In the genomic region with DNA sequence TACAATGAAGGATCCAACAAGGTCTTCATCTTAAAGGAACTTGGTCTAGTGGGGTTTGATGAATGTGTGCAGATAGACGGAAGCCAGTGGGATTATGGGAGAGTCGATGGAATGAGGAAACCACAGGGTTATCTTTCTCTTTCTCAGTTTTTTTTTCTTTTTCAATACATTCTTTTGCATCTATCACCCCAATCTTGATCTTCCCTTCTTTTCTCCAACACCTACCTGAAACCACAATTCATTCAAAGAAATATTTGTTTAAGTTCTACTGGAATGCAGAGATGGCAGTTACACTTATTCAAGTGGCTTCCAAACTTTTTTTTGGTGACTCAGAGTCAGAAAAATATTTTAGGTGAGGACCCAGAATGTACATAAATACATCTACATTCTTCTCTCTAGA, we compare ENCODE assay signal across 20 cellular contexts. TPM values are rescaled to one million over a fixed set of nuclear protein-coding genes. Genes with fewer than 3 reads are reported as not detected.
A peak's percentile ranks its signal among the peaks of the same experiment; 100 is the strongest.
DNase-seq lines count a peak whose midpoint lies in the region; ATAC-seq, FAIRE-seq and TF ChIP-seq lines count a peak whose summit lies in the region.
"Had no signal": no experiment of that assay in that cellular context is flagged by ENCODE, and none has a peak within 500 bp of the region (broad histone marks: within the 10 kb centered on the region; RNA-seq: fewer than 3 reads in every experiment).

No MANE protein-coding gene starts in this region.

- ATAC-seq in IMR-90 (ENCODE audit: low read depth) (no peak), GM18517 (IDR thresholded peaks at IDR 0.05; ENCODE audit: unreplicated experiment) (no peak), left cardiac atrium (no peak)

- H3K18ac ChIP-seq in IMR-90 (ENCODE audit: low read depth, low read length), result peak overlapping the region; percentile 72; the same call in 1 of the 2 replicates

- H3K27ac ChIP-seq in BLaER1 (0 out of 2 replicates have a peak overlapping the region, but pooled peaks have one; percentile 4), IMR-90 (ENCODE audit: insufficient read depth, low read length) (no peak overlapping the region), astrocyte (ENCODE audit: low read depth, low read length) (no peak overlapping the region), smooth muscle cell (ENCODE audit: low read depth) (no peak overlapping the region)
- H3K27ac ChIP-seq: GM23248 had no signal

- H2AK9ac ChIP-seq in IMR-90 (replicated peaks; ENCODE audit: low read depth, low read length, poor library complexity), result no peak overlapping the region

- H2BK5ac ChIP-seq in IMR-90 (ENCODE audit: low read depth, low read length, poor library complexity, severe bottlenecking), result peak overlapping the region; percentile 7

- no peak overlapping the region for H3K56ac ChIP-seq in IMR-90 (ENCODE audit: extremely low read depth, insufficient read depth, low read length)

- H3K79me2 ChIP-seq in astrocyte (ENCODE audit: insufficient read depth, low read length) (no peaks in the 10 kb centered on the region), smooth muscle cell (ENCODE audit: low read depth) (no peaks in the 10 kb centered on the region)

- no peak overlapping the region for H2AK5ac ChIP-seq in IMR-90 (ENCODE audit: low read depth, low read length)

- H4K5ac ChIP-seq in IMR-90 (ENCODE audit: low read depth, low read length), result no peak overlapping the region; the same call in 1 of the 2 replicates

- peak overlapping the region; percentile 48 for H4K91ac ChIP-seq in IMR-90 (ENCODE audit: insufficient read depth, low read depth, low read length)

- dilution Hi-C loops in IMR-90 (cut with HindIII; ENCODE audit: low sequenced_read_pairs, unreplicated experiment), result no loop called here

- H3K4me1 ChIP-seq in BLaER1 (peaks cover 90% of the 10 kb centered on the region), IMR-90 (ENCODE audit: control insufficient read depth, insufficient read depth, low read length) (peaks cover 12% of the 10 kb centered on the region), astrocyte (ENCODE audit: insufficient read depth, low read length) (peaks cover 32% of the 10 kb centered on the region), smooth muscle cell (ENCODE audit: low read depth) (peaks cover 29% of the 10 kb centered on the region)
- H3K4me1 ChIP-seq: HAP-1 had no signal

- TF ChIP-seq POLR2A in IMR-90 (IDR thresholded peaks at IDR 0.05; ENCODE audit: low read depth, low read length), result no peak

- peaks cover 3% of the 10 kb centered on the region for H3K36me3 Mint-ChIP-seq in astrocyte (ENCODE audit: low read depth, unreplicated experiment)
- H3K36me3 Mint-ChIP-seq: CD14-positive monocyte; CD4-positive, alpha-beta memory T cell had no signal

- H3K4me2 ChIP-seq in BLaER1 (no peak overlapping the region), IMR-90 (ENCODE audit: low read depth, low read length) (no peak overlapping the region), astrocyte (ENCODE audit: low read length) (no peak overlapping the region), smooth muscle cell (peak overlapping the region; percentile 13)

- H4K8ac ChIP-seq in IMR-90 (ENCODE audit: low read depth in 2 of 2, low read length in 2 of 2), result no peak overlapping the region

- H3F3A ChIP-seq in smooth muscle cell (ENCODE audit: low read depth), result peaks cover 11% of the 10 kb centered on the region

- no peak for TF ChIP-seq RAD21 in IMR-90 (IDR thresholded peaks at IDR 0.05; ENCODE audit: low read length)

- H3K9me3 Mint-ChIP-seq in astrocyte (ENCODE audit: unreplicated experiment), result no peaks in the 10 kb centered on the region
- H3K9me3 Mint-ChIP-seq: CD4-positive, alpha-beta memory T cell had no signal

- no peak overlapping the region for H2AFZ ChIP-seq in IMR-90 (replicated peaks; ENCODE audit: low read length, poor library complexity)
- H2AFZ ChIP-seq in astrocyte (ENCODE audit: low read depth, low read length), result no peak overlapping the region
- no peak overlapping the region for H2AFZ ChIP-seq in smooth muscle cell (ENCODE audit: low read depth)
- H2AFZ ChIP-seq: GM23248 had no signal

- H3K23ac ChIP-seq in IMR-90 (ENCODE audit: low read depth, low read length), result no peak overlapping the region

- H2BK120ac ChIP-seq in IMR-90 (ENCODE audit: low read depth, low read length), result peak overlapping the region; percentile 39; the same call in 1 of the 2 replicates

- intact Hi-C loops in IMR-90 (cut with micrococcal nuclease) (no loop called here), posterior vena cava (cut with DNase I) (loop anchor here in 1 of 2 donors (5.0 kb wide), 2 partner anchors 858 to 1618 kb away; no protein-coding TSS in a partner anchor), left cardiac atrium (cut with DNase I) (no loop called here)

- H3K4me1 Mint-ChIP-seq in astrocyte (ENCODE audit: low read depth, unreplicated experiment), result peaks cover 48% of the 10 kb centered on the region

- H3K9me3 ChIP-seq in BLaER1 (peaks cover 10% of the 10 kb centered on the region), IMR-90 (ENCODE audit: control insufficient read depth, insufficient read depth, low read length) (no peaks in the 10 kb centered on the region), astrocyte (ENCODE audit: insufficient read depth, low read depth, low read length) (no peaks in the 10 kb centered on the region), smooth muscle cell (replicated peaks; ENCODE audit: low read depth) (no peaks in the 10 kb centered on the region)
- H3K9me3 ChIP-seq: HAP-1 had no signal

- no peak overlapping the region for H2BK20ac ChIP-seq in IMR-90 (ENCODE audit: low read depth, low read length)

- peaks cover 3% of the 10 kb centered on the region for H3K9me1 ChIP-seq in IMR-90 (ENCODE audit: insufficient read depth, low read length)

- H3K14ac ChIP-seq in IMR-90 (replicated peaks; ENCODE audit: low read depth, low read length), result 0 out of 2 replicates have a peak overlapping the region, but pooled peaks have one; percentile 43

- POLR2A ChIA-PET in IMR-90 (lab: Charles Lee; ENCODE audit: unreplicated experiment), result interaction anchor here (0.5 kb wide), 1 partner anchor 68 kb away, joined by 3 read pairs; no protein-coding TSS in a partner anchor

- H3K4ac ChIP-seq in IMR-90 (ENCODE audit: low read depth, low read length), result no peak overlapping the region

- H2BK15ac ChIP-seq in IMR-90 (ENCODE audit: low read depth, low read length), result peak overlapping the region; percentile 45; the same call in 2 of the 3 replicates

- no peak for FAIRE-seq in astrocyte (lab: Jason Lieb, UNC)
- FAIRE-seq: A204.1, GM12878, HTR-8/SVneo had no signal

- no peaks in the 10 kb centered on the region for H3K27me3 Mint-ChIP-seq in astrocyte (ENCODE audit: low read depth, unreplicated experiment)
- H3K27me3 Mint-ChIP-seq: CD4-positive, alpha-beta memory T cell had no signal

- WGBS in IMR-90 (ENCODE audit: extremely low coverage in 2 of 2, insufficient read length in 1 of 2), 2 experiments, result no CpG with 5 or more reads among the region's 2 CpGs
- 50% methylated on average over 2 of the region's 2 CpGs for WGBS in smooth muscle cell (ENCODE audit: low lambda C conversion rate)

- no peak for DNase-seq in IMR-90
- DNase-seq in astrocyte (ENCODE audit: low read depth), result peak; percentile 51
- DNase-seq in smooth muscle cell (lab: John Stamatoyannopoulos, UW; ENCODE audit: unreplicated experiment), result no peak
- DNase-seq in posterior vena cava (ENCODE audit: low spot score), result no peak
- no peak for DNase-seq in left cardiac atrium
- DNase-seq: AML-193; CD4-positive, alpha-beta memory T cell; DMS79 treated with DMSO at 0.1 percent for 48 hours; GF-D8; GM23248; KG1 had no signal

- TF ChIP-seq CTCF in IMR-90 (conservative IDR thresholded peaks at IDR 0.05; ENCODE audit: low read depth, low read length) (no peak), astrocyte (IDR thresholded peaks at IDR 0.05; ENCODE audit: insufficient read depth, low read depth, low read length) (no peak), smooth muscle cell (IDR thresholded peaks at IDR 0.05; ENCODE audit: borderline replicate concordance, insufficient read depth, poor library complexity, severe bottlenecking) (no peak)

- no peaks in the 10 kb centered on the region for H3K79me1 ChIP-seq in IMR-90 (ENCODE audit: low read depth in 1 of 2, low read length in 2 of 2)

- CTCF ChIA-PET in IMR-90 (lab: Yijun Ruan, JAX), result no interaction called here

- H4K20me1 ChIP-seq in BLaER1, result no peaks in the 10 kb centered on the region
- no peaks in the 10 kb centered on the region for H4K20me1 ChIP-seq in IMR-90 (ENCODE audit: insufficient read depth, low read length)
- H4K20me1 ChIP-seq in astrocyte (ENCODE audit: insufficient read depth, low read length), result no peaks in the 10 kb centered on the region
- H4K20me1 ChIP-seq in smooth muscle cell (ENCODE audit: low read depth), result no peaks in the 10 kb centered on the region

- H3K4me3 Mint-ChIP-seq in astrocyte (ENCODE audit: unreplicated experiment), result peak overlapping the region; percentile 10
- H3K4me3 Mint-ChIP-seq: CD14-positive monocyte; CD4-positive, alpha-beta memory T cell had no signal

- H3K36me3 ChIP-seq in BLaER1 (no peaks in the 10 kb centered on the region), IMR-90 (ENCODE audit: control insufficient read depth, insufficient read depth, low read length) (no peaks in the 10 kb centered on the region), astrocyte (ENCODE audit: insufficient read depth, low read length) (no peaks in the 10 kb centered on the region), smooth muscle cell (ENCODE audit: low read depth) (no peaks in the 10 kb centered on the region)
- H3K36me3 ChIP-seq: HAP-1 had no signal

- H3K27me3 ChIP-seq in BLaER1 (no peaks in the 10 kb centered on the region), IMR-90 (ENCODE audit: control insufficient read depth, insufficient read depth, low read length) (no peaks in the 10 kb centered on the region), astrocyte (ENCODE audit: insufficient read depth, low read length) (no peaks in the 10 kb centered on the region), smooth muscle cell (ENCODE audit: low read depth) (no peaks in the 10 kb centered on the region)

- no peak overlapping the region for H3K4me3 ChIP-seq in BLaER1
- H3K4me3 ChIP-seq in IMR-90 (ENCODE audit: insufficient read depth, low read depth, low read length), result no peak overlapping the region
- H3K4me3 ChIP-seq in astrocyte (ENCODE audit: insufficient read depth, low read depth, low read length), result no peak overlapping the region
- H3K4me3 ChIP-seq in smooth muscle cell, result no peak overlapping the region
- H3K4me3 ChIP-seq: GM12878, GM23248, HAP-1 had no signal

- H3K27ac Mint-ChIP-seq in astrocyte (ENCODE audit: unreplicated experiment), result no peak overlapping the region
- H3K27ac Mint-ChIP-seq: CD4-positive, alpha-beta memory T cell had no signal

- H3K9ac ChIP-seq in BLaER1 (no peak overlapping the region), IMR-90 (ENCODE audit: low read depth, low read length) (no peak overlapping the region), astrocyte (ENCODE audit: low read length) (no peak overlapping the region), smooth muscle cell (ENCODE audit: low read depth) (no peak overlapping the region)
- H3K9ac ChIP-seq: GM23248 had no signal

- in situ Hi-C loops in IMR-90 (cut with MboI; ENCODE audit: low sequenced_read_pairs), result no loop called here

- BruUV-seq in IMR-90 (replicated peaks; lab: Mats Ljungman, UMichigan), result no TSS peak

RNA-seq across cellular contexts. Expression of gene TMEM212, which starts 1.7 kb away (rescaled TPM):
- not detected in 2 replicates for total RNA-seq in IMR-90 (2012; rRNA removed)
- polyA plus RNA-seq in IMR-90 (2012; rRNA removed), result not detected in 2 replicates
- polyA plus RNA-seq in IMR-90 (2012; cell fraction: cytosol; rRNA removed), result not detected in 2 replicates
- not detected in 2 replicates for polyA plus RNA-seq in IMR-90 (2012; cell fraction: nucleus; rRNA removed; ENCODE audit: low replicate concordance)
- not detected in 2 replicates for total RNA-seq in astrocyte
- total RNA-seq in smooth muscle cell, result not detected in 2 replicates
- polyA plus RNA-seq in smooth muscle cell, result not detected in 2 replicates
- not detected for total RNA-seq in posterior vena cava
- not detected for total RNA-seq in left cardiac atrium
- total RNA-seq: CD4-positive, alpha-beta memory T cell; GM12878; GM23248; H4 had no signal
- polyA plus RNA-seq: BJ; CD14-positive monocyte; CD4-positive, alpha-beta memory T cell; GM12878; GM23248 had no signal

RNA-seq across cellular contexts. Expression of gene PLD1, which starts 34.6 kb away (rescaled TPM):
- total RNA-seq in IMR-90 (2012; rRNA removed), result 9.2 and 9.7 TPM in 2 replicates
- polyA plus RNA-seq in IMR-90 (2012; rRNA removed), result 2.6 and 3.3 TPM in 2 replicates
- polyA plus RNA-seq in IMR-90 (2012; cell fraction: cytosol; rRNA removed), result 1.3 and 1.5 TPM in 2 replicates
- 2.7 and 23.1 TPM in 2 replicates for polyA plus RNA-seq in IMR-90 (2012; cell fraction: nucleus; rRNA removed; ENCODE audit: low replicate concordance)
- total RNA-seq in astrocyte, result 21.5 and 24.0 TPM in 2 replicates
- 33.8 and 36.1 TPM in 2 replicates for total RNA-seq in smooth muscle cell
- polyA plus RNA-seq in smooth muscle cell, result 15.2 and 15.6 TPM in 2 replicates
- total RNA-seq in posterior vena cava, result 10 to 100 TPM; 18.5 to 30.9 TPM
- total RNA-seq in left cardiac atrium, result 10 to 100 TPM; 57.1 to 67.8 TPM
